14 cellular contexts compared by ENCODE assay signal in genomic region chr10:78856421-78856820, GRCh38.
DNase-seq lines count a peak whose midpoint lies in the region; ATAC-seq and TF ChIP-seq lines count a peak whose summit lies in the region.
"Had no signal": no experiment of that assay in that cellular context is flagged by ENCODE, and none has a peak within 500 bp of the region (broad histone marks: within the 10 kb centered on the region; RNA-seq: fewer than 3 reads in every experiment).

No MANE protein-coding gene starts in this region.

- H3K36me3 ChIP-seq in body of pancreas (replicated peaks in 1 of 2; ENCODE audit: insufficient read depth in 1 of 2, low read depth in 2 of 2) (no peaks in the 10 kb centered on the region), neuronal stem cell (replicated peaks in 1 of 2; ENCODE audit: control insufficient read depth in 2 of 2, insufficient read depth in 2 of 2, low read length in 2 of 2) (no peaks in the 10 kb centered on the region)

- H4K91ac ChIP-seq in neuronal stem cell (ENCODE audit: low read depth, low read length, poor library complexity): peak overlapping the region; percentile 5

- H2BK12ac ChIP-seq in neuronal stem cell (ENCODE audit: low read length): no peak overlapping the region

- H2BK15ac ChIP-seq in neuronal stem cell (ENCODE audit: low read length): no peak overlapping the region

- no peak overlapping the region for H3K14ac ChIP-seq in neuronal stem cell (ENCODE audit: low read length)

- H3K4me1 ChIP-seq in body of pancreas (peaks cover 8% of the 10 kb centered on the region), neuronal stem cell (ENCODE audit: control insufficient read depth in 2 of 2, insufficient read depth in 1 of 2, low read depth in 1 of 2, low read length in 2 of 2) (peaks cover 0 to 13% of the 10 kb centered on the region in 2 donors)

- no peak overlapping the region for H3K23ac ChIP-seq in neuronal stem cell (ENCODE audit: low read depth, low read length, poor library complexity)

- H2AK5ac ChIP-seq in neuronal stem cell (ENCODE audit: low read depth, low read length): no peak overlapping the region

- H3K27me3 ChIP-seq in body of pancreas (no peaks in the 10 kb centered on the region), neuronal stem cell (ENCODE audit: control insufficient read depth in 3 of 3, insufficient read depth in 3 of 3, low read depth in 1 of 3, low read length in 3 of 3) (peaks cover 0 to 4% (median 0%) of the 10 kb centered on the region in 3 experiments)

- no peak for TF ChIP-seq POLR2A in body of pancreas (IDR thresholded peaks at IDR 0.05)

- 31% methylated on average over 1 of the region's 1 CpG; no CpG with 5 or more reads in 1 of the 2 donors for WGBS in body of pancreas, 2 donors
- WGBS in neuronal stem cell (ENCODE audit: extremely low coverage in 2 of 2, insufficient read length in 2 of 2, insufficient replicate concordance in 1 of 2), 2 donors: no CpG with 5 or more reads among the region's 1 CpG

- intact Hi-C loops in body of pancreas (cut with DNase I) (no loop called here), left cardiac atrium (cut with DNase I) (loop anchor here in 1 of 2 donors (10.0 kb wide), 1 partner anchor 338 kb away; no protein-coding TSS in a partner anchor)

- TF ChIP-seq CTCF in body of pancreas (IDR thresholded peaks at IDR 0.05): peak in 1 of 7 experiments; percentile 7

- no peak overlapping the region for H2AFZ ChIP-seq in neuronal stem cell (ENCODE audit: low read length)

- DNase-seq in body of pancreas (peak; percentile 82 to 93 (median 89)), left cardiac atrium (peak; percentile 66), neuronal stem cell (ENCODE audit: low spot score) (no peak), ureter (ENCODE audit: low spot score) (peak; percentile 70), HUDEP-2 (lab: John Stamatoyannopoulos, UW; ENCODE audit: unreplicated experiment in 76 of 76) (no peak)
- DNase-seq: activated CD4-positive, alpha-beta T cell treated with anti-CD3 and anti-CD28 coated beads, Interleukin-2, amount 50 U/mL, for 48 hours; activated T-cell treated with anti-CD3 and anti-CD28 coated beads, Interleukin-2, amount 50 U/mL, for 72 hours; NCI-H187; NCI-H524 treated with DMSO at 0.1 percent for 48 hours; PC-3 had no signal

- H2BK5ac ChIP-seq in neuronal stem cell (ENCODE audit: low read length): no peak overlapping the region

- H3K27ac ChIP-seq in body of pancreas (no peak overlapping the region), neuronal stem cell (replicated peaks; ENCODE audit: low read length) (no peak overlapping the region)
- H3K27ac ChIP-seq: C4-2B, SK-N-MC had no signal

- no peak overlapping the region for H3K4me3 ChIP-seq in body of pancreas
- H3K4me3 ChIP-seq in neuronal stem cell (ENCODE audit: low read length in 2 of 2): no peak overlapping the region
- H3K4me3 ChIP-seq: SK-N-MC had no signal

- H3K9me3 ChIP-seq in body of pancreas (no peaks in the 10 kb centered on the region), neuronal stem cell (replicated peaks in 1 of 2; ENCODE audit: control insufficient read depth in 2 of 2, insufficient read depth in 1 of 2, low read depth in 1 of 2, low read length in 2 of 2) (no peaks in the 10 kb centered on the region)

- H3K9ac ChIP-seq in neuronal stem cell (ENCODE audit: low read depth, low read length, poor library complexity): no peak overlapping the region

- no peak overlapping the region for H3K4me2 ChIP-seq in neuronal stem cell (ENCODE audit: insufficient read depth, low read length, poor library complexity, severe bottlenecking)

- no peaks in the 10 kb centered on the region for H3K79me1 ChIP-seq in neuronal stem cell (ENCODE audit: low read depth, low read length)

- no peak overlapping the region for H3K4ac ChIP-seq in neuronal stem cell (ENCODE audit: low read length)

- no peak overlapping the region for H3K18ac ChIP-seq in neuronal stem cell (ENCODE audit: low read length)

- H4K8ac ChIP-seq in neuronal stem cell (ENCODE audit: low read depth, low read length): no peak overlapping the region

- H2BK120ac ChIP-seq in neuronal stem cell (ENCODE audit: low read depth, low read length): no peak overlapping the region

- peak; percentile 86 for ATAC-seq in body of pancreas
- ATAC-seq in left cardiac atrium: peak; percentile 87 to 91
- ATAC-seq in HG03442 (IDR thresholded peaks at IDR 0.05; ENCODE audit: unreplicated experiment): no peak
- ATAC-seq in HG03469 (IDR thresholded peaks at IDR 0.05; ENCODE audit: unreplicated experiment): no peak
- ATAC-seq: activated T-cell treated with anti-CD3 and anti-CD28 coated beads, Interleukin-2, amount 50 U/mL, for 72 hours; PC-3 had no signal

Comparison
In these comparisons a context has a peak if more than half of its experiments do, and no peak if none do; other contexts are left out.
1. ATAC-seq: peak in body of pancreas (single experiment) and left cardiac atrium (2 of 2); none in HG03442 (single experiment) and HG03469 (single experiment).
2. DNase-seq: peak in body of pancreas (4 of 4), left cardiac atrium (single experiment) and ureter (single experiment); none in neuronal stem cell (single experiment) and HUDEP-2 (0 of 76).